ENCODE assay signal across 24 cellular contexts in the genomic region with DNA sequence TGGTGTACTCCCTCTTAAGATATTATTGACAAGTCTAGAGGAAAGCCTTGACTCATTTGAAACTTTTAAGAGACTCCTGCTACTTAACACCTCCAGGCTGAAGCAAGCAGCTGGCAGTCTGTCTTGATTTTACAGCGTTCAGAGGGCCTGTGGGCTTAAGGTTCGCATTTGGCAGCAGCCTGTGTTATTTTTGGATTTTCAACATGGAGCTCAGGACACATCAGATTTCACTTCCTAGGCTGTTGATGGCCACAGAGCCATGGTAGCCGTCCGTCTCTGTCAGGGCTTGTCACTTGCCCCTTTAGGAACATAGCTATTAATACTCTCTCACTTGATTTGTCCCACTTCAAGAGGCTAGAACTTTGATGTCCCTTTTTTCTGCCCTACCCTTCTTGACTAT.
DNase-seq lines count a peak whose midpoint lies in the region; ATAC-seq and TF ChIP-seq lines count a peak whose summit lies in the region.
"Had no signal": no experiment of that assay in that cellular context is flagged by ENCODE, and none has a peak within 500 bp of the region (broad histone marks: within the 10 kb centered on the region; RNA-seq: fewer than 3 reads in every experiment).

No MANE protein-coding gene starts in this region.

- POLR2A ChIA-PET in RWPE1 (lab: Yijun Ruan, JAX; ENCODE audit: low non-redundant PET), result no interaction called here

- H3K9me3 ChIP-seq in esophagus squamous epithelium (no peaks in the 10 kb centered on the region), hepatocyte (ENCODE audit: low read depth) (no peaks in the 10 kb centered on the region), gastrocnemius medialis (no peaks in the 10 kb centered on the region), MM.1S (replicated peaks; ENCODE audit: insufficient read depth, low read length) (no peaks in the 10 kb centered on the region)
- H3K9me3 ChIP-seq: left lung, mucosa of descending colon, Peyer's patch had no signal

- 49 to 62% methylated on average over 4 of the region's 4 CpGs for WGBS in esophagus squamous epithelium, 2 donors
- 55% methylated on average over 4 of the region's 4 CpGs for WGBS in hepatocyte (ENCODE audit: low lambda C conversion rate, missing lambda C conversion rate)

- H4K20me1 ChIP-seq in hepatocyte (ENCODE audit: insufficient read depth, poor library complexity, severe bottlenecking), result no peaks in the 10 kb centered on the region
- H4K20me1 ChIP-seq in MM.1S (ENCODE audit: insufficient read depth, low read length), result no peaks in the 10 kb centered on the region

- H3K27me3 ChIP-seq in esophagus squamous epithelium (no peaks in the 10 kb centered on the region), hepatocyte (no peaks in the 10 kb centered on the region), gastrocnemius medialis (no peaks in the 10 kb centered on the region), MM.1S (replicated peaks; ENCODE audit: insufficient read depth, low read length) (no peaks in the 10 kb centered on the region)
- H3K27me3 ChIP-seq: Peyer's patch had no signal

- no peaks in the 10 kb centered on the region for H3F3A ChIP-seq in MM.1S (ENCODE audit: insufficient read depth, low read length)

- H3K4me3 ChIP-seq in esophagus squamous epithelium, result no peak overlapping the region
- H3K4me3 ChIP-seq in hepatocyte, result no peak overlapping the region
- peak overlapping the region in 1 of 4 donors; percentile 7 for H3K4me3 ChIP-seq in gastrocnemius medialis
- no peak overlapping the region for H3K4me3 ChIP-seq in MM.1S (ENCODE audit: low read length)
- H3K4me3 ChIP-seq: left lung, mucosa of descending colon, Peyer's patch, SK-N-MC had no signal

- CTCF ChIA-PET in RWPE1 (lab: Yijun Ruan, JAX), result no interaction called here

- intact Hi-C loops in esophagus squamous epithelium (cut with DNase I), result no loop called here
- intact Hi-C loops in gastrocnemius medialis (cut with DNase I; ENCODE audit: low total_unique reads), result loop anchor here (2.0 to 10.0 kb wide), 4 partner anchors 150 to 1626 kb away; partner anchors contain the start of genes ANKRD23 and ARID5A

- no peak overlapping the region for H3K9ac ChIP-seq in MM.1S (ENCODE audit: low read length)

- TF ChIP-seq CTCF in RWPE1 (conservative IDR thresholded peaks at IDR 0.05; ENCODE audit: low read depth), result no peak
- TF ChIP-seq CTCF in esophagus squamous epithelium (IDR thresholded peaks at IDR 0.05), result no peak
- no peak for TF ChIP-seq CTCF in hepatocyte (IDR thresholded peaks at IDR 0.05; ENCODE audit: poor library complexity)
- TF ChIP-seq CTCF in gastrocnemius medialis (IDR thresholded peaks at IDR 0.05 in 4 of 5, conservative IDR thresholded peaks at IDR 0.05 in 1 of 5), result no peak
- no peak for TF ChIP-seq CTCF in MM.1S (IDR thresholded peaks at IDR 0.05; ENCODE audit: low read length)

- in situ Hi-C loops in gastrocnemius medialis (cut with MboI; ENCODE audit: low sequenced_read_pairs in 4 of 4), result no loop called here

- H3K4me1 ChIP-seq in esophagus squamous epithelium, result peaks cover 5 to 42% (median 14%) of the 10 kb centered on the region in 3 donors
- H3K4me1 ChIP-seq in hepatocyte (ENCODE audit: insufficient read depth), result no peaks in the 10 kb centered on the region
- H3K4me1 ChIP-seq in gastrocnemius medialis, result peaks cover 69 to 71% of the 10 kb centered on the region in 2 donors
- no peaks in the 10 kb centered on the region for H3K4me1 ChIP-seq in MM.1S (ENCODE audit: low read length)
- H3K4me1 ChIP-seq: left lung, Peyer's patch had no signal

- no peaks in the 10 kb centered on the region for H3K36me3 ChIP-seq in esophagus squamous epithelium
- no peaks in the 10 kb centered on the region for H3K36me3 ChIP-seq in hepatocyte (replicated peaks; ENCODE audit: insufficient read depth, low read depth)
- H3K36me3 ChIP-seq in gastrocnemius medialis, result no peaks in the 10 kb centered on the region
- H3K36me3 ChIP-seq in MM.1S (replicated peaks; ENCODE audit: insufficient read depth, low read length), result no peaks in the 10 kb centered on the region
- H3K36me3 ChIP-seq: left lung, Peyer's patch had no signal

- H3K79me2 ChIP-seq in hepatocyte, result no peaks in the 10 kb centered on the region
- no peaks in the 10 kb centered on the region for H3K79me2 ChIP-seq in MM.1S (ENCODE audit: low read length)

- DNase-seq in RWPE1 (ENCODE audit: low spot score), result no peak
- DNase-seq in esophagus squamous epithelium (lab: John Stamatoyannopoulos, UW), result no peak
- no peak for DNase-seq in hepatocyte (ENCODE audit: low spot score)
- peak; percentile 88 to 93 for DNase-seq in gastrocnemius medialis
- DNase-seq in NCI-H69 (lab: John Stamatoyannopoulos, UW), result no peak
- no peak for DNase-seq in SKM-1 (lab: John Stamatoyannopoulos, UW; ENCODE audit: unreplicated experiment)
- no peak for DNase-seq in MM.1S
- DNase-seq in foreskin melanocyte, result no peak
- DNase-seq: activated CD4-positive, alpha-beta T cell treated with anti-CD3 and anti-CD28 coated beads for 4 hours; activated CD8-positive, alpha-beta memory T cell treated with anti-CD3 and anti-CD28 coated beads for 24 hours; activated T-cell treated with anti-CD3 and anti-CD28 coated beads, Interleukin-2, amount 50 U/mL, for 4 hours; CD8-positive, alpha-beta memory T cell; dermis blood vessel endothelial cell; DMS79 treated with DMSO at 0.1 percent for 48 hours; head of caudate nucleus; left lung; mucosa of descending colon; NCI-H1694; NCI-H2171; NCI-H510A treated with DMSO at 0.1 percent for 48 hours; NK-92 treated with Interleukin-12 subunit alpha and Interleukin-12 subunit beta, amount 100 ng/mL, for 24 hours; Peyer's patch; T-helper 2 cell had no signal

- H2AFZ ChIP-seq in hepatocyte (no peak overlapping the region), MM.1S (ENCODE audit: low read length) (no peak overlapping the region)

- ATAC-seq in gastrocnemius medialis, result peak; percentile 61 to 71
- ATAC-seq: activated T-cell treated with anti-CD3 and anti-CD28 coated beads, Interleukin-2, amount 50 U/mL, for 4 hours; left lung; mucosa of descending colon had no signal

- H3K27ac ChIP-seq in RWPE1 (peak overlapping the region; percentile 12; the same call in 1 of the 2 replicates), esophagus squamous epithelium (peak overlapping the region in 3 of 4 donors; percentile 32 to 82 (median 46)), hepatocyte (no peak overlapping the region), gastrocnemius medialis (peak overlapping the region; percentile 93 to 99 (median 97)), MM.1S (ENCODE audit: low read length) (no peak overlapping the region)
- H3K27ac ChIP-seq: left lung, Peyer's patch, SK-N-MC had no signal

- TF ChIP-seq POLR2A in esophagus squamous epithelium (IDR thresholded peaks at IDR 0.05) (no peak), gastrocnemius medialis (IDR thresholded peaks at IDR 0.05) (peak in 1 of 2 donors; percentile 57)

- H3K9me2 ChIP-seq in hepatocyte (replicated peaks; ENCODE audit: insufficient read depth) (no peaks in the 10 kb centered on the region), MM.1S (replicated peaks; ENCODE audit: insufficient read depth, low read length) (no peaks in the 10 kb centered on the region)

- H3K4me2 ChIP-seq in hepatocyte, result peak overlapping the region; percentile 32
- H3K4me2 ChIP-seq in MM.1S (ENCODE audit: low read depth, low read length), result no peak overlapping the region

Comparison
In these comparisons a context has a peak if more than half of its experiments do, and no peak if none do; other contexts are left out.
1. DNase-seq: peak in gastrocnemius medialis (2 of 2); none in RWPE1 (single experiment), esophagus squamous epithelium (single experiment), hepatocyte (single experiment), NCI-H69 (single experiment), SKM-1 (single experiment), MM.1S (single experiment) and foreskin melanocyte (single experiment).
2. H3K27ac ChIP-seq: peak in RWPE1 (single experiment), esophagus squamous epithelium (3 of 4) and gastrocnemius medialis (4 of 4); none in hepatocyte (single experiment) and MM.1S (single experiment).